8 cellular contexts compared by ENCODE assay signal in genomic region chr3:158110658-158111018, GRCh38. TPM values are rescaled to one million over a fixed set of nuclear protein-coding genes. Genes with fewer than 3 reads are reported as not detected.
DNase-seq lines count a peak whose midpoint lies in the region; ATAC-seq and TF ChIP-seq lines count a peak whose summit lies in the region.

No MANE protein-coding gene starts in this region.

- in situ Hi-C loops in astrocyte of the cerebellum (cut with HindIII; ENCODE audit: low sequenced_read_pairs) = no loop called here

- POLR2A ChIA-PET in CD4-positive, alpha-beta memory T cell (lab: Charles Lee; ENCODE audit: partially characterized antibody) = interaction anchor here (1.0 to 2.1 kb wide), 4 partner anchors 9 to 534 kb away, joined by 4 to 19 read pairs (median 4); partner anchors contain the start of gene GFM1

- TF ChIP-seq CTCF in astrocyte of the cerebellum (IDR thresholded peaks at IDR 0.05; ENCODE audit: low read depth, low read length, missing control alignments) = no peak
- TF ChIP-seq CTCF in mesothelial cell of epicardium (IDR thresholded peaks at IDR 0.05; ENCODE audit: unreplicated experiment) = no peak

- peaks cover 29 to 30% of the 10 kb centered on the region in 2 donors for H3K27me3 Mint-ChIP-seq in CD4-positive, alpha-beta memory T cell
- peaks cover 42% of the 10 kb centered on the region for H3K27me3 Mint-ChIP-seq in mesothelial cell of epicardium (ENCODE audit: low read depth)

- H3K36me3 Mint-ChIP-seq in CD4-positive, alpha-beta memory T cell = peaks cover 24 to 33% of the 10 kb centered on the region in 2 donors
- H3K36me3 Mint-ChIP-seq in mesothelial cell of epicardium = peaks cover 8% of the 10 kb centered on the region

- H3K4me1 ChIP-seq in CD4-positive, alpha-beta memory T cell (ENCODE audit: insufficient read depth, low read length) = peaks cover 45% of the 10 kb centered on the region

- no peak for DNase-seq in CD4-positive, alpha-beta memory T cell
- DNase-seq in astrocyte of the cerebellum (ENCODE audit: low read depth) (no peak), mesothelial cell of epicardium (ENCODE audit: low spot score in 2 of 2, unreplicated experiment in 2 of 2) (no peak), Kasumi-1 (lab: John Stamatoyannopoulos, UW) (no peak), NCI-H1436 treated with DMSO at 0.1 percent for 48 hours (lab: John Stamatoyannopoulos, UW) (no peak), SK-N-DZ (ENCODE audit: low spot score) (no peak)

- no peaks in the 10 kb centered on the region for H3K36me3 ChIP-seq in CD4-positive, alpha-beta memory T cell (ENCODE audit: insufficient read depth, low read length)

- H3K27me3 ChIP-seq in CD4-positive, alpha-beta memory T cell (ENCODE audit: insufficient read depth, low read length) = peaks cover 34% of the 10 kb centered on the region

- H3K9me3 ChIP-seq in CD4-positive, alpha-beta memory T cell (ENCODE audit: control insufficient read depth in 1 of 2, low read length in 2 of 2) = no peaks in the 10 kb centered on the region

- H3K4me1 Mint-ChIP-seq in CD4-positive, alpha-beta memory T cell = peaks cover 44 to 75% (median 51%) of the 10 kb centered on the region in 4 donors
- H3K4me1 Mint-ChIP-seq in mesothelial cell of epicardium = peaks cover 32% of the 10 kb centered on the region

- H3K27ac Mint-ChIP-seq in CD4-positive, alpha-beta memory T cell = peak overlapping the region; percentile 44 to 98 (median 87)
- peak overlapping the region; percentile 91 for H3K27ac Mint-ChIP-seq in mesothelial cell of epicardium

- peak overlapping the region; percentile 51 for H3K27ac ChIP-seq in CD4-positive, alpha-beta memory T cell (ENCODE audit: low read depth, low read length)

- H3K9me3 Mint-ChIP-seq in CD4-positive, alpha-beta memory T cell = peaks cover 0 to 27% (median 18%) of the 10 kb centered on the region in 8 donors
- peaks cover 11% of the 10 kb centered on the region for H3K9me3 Mint-ChIP-seq in mesothelial cell of epicardium

- H3K4me3 Mint-ChIP-seq in CD4-positive, alpha-beta memory T cell = peak overlapping the region; percentile 84 to 100 (median 96)
- peak overlapping the region; percentile 87 for H3K4me3 Mint-ChIP-seq in mesothelial cell of epicardium

- ATAC-seq in HG02981 (IDR thresholded peaks at IDR 0.05; ENCODE audit: unreplicated experiment) = peak; percentile 4
- no peak for ATAC-seq in GM21529 (IDR thresholded peaks at IDR 0.05; ENCODE audit: unreplicated experiment)

- CTCF ChIA-PET in CD4-positive, alpha-beta memory T cell (lab: Charles Lee; ENCODE audit: partially characterized antibody) = interaction anchor here (1.6 kb wide), 1 partner anchor 11 kb away, joined by 3 read pairs; no protein-coding TSS in a partner anchor

- peak overlapping the region; percentile 59 to 82 for H3K4me3 ChIP-seq in CD4-positive, alpha-beta memory T cell (ENCODE audit: low read length in 2 of 2)
- H3K4me3 ChIP-seq in astrocyte of the cerebellum (ENCODE audit: low read depth, low read length) = peak overlapping the region; percentile 63

- intact Hi-C loops in CD4-positive, alpha-beta memory T cell (cut with micrococcal nuclease) = loop anchor here (2.0 to 5.0 kb wide), 2 partner anchors 14 to 532 kb away; partner anchors contain the start of gene GFM1

RNA-seq across cellular contexts. Expression of gene RSRC1, which starts 0.7 kb away (rescaled TPM):
- 10 to 100 TPM; 34.1 to 35.7 TPM for total RNA-seq in CD4-positive, alpha-beta memory T cell
- 10 to 100 TPM; 23.4 to 33.2 TPM for polyA plus RNA-seq in CD4-positive, alpha-beta memory T cell
- 33.1 to 35.0 TPM (median 34.9 TPM) in 3 replicates for total RNA-seq in mesothelial cell of epicardium
- 40.5 and 45.4 TPM in 2 replicates for polyA plus RNA-seq in SK-N-DZ (2014; cell fraction: cytosol; rRNA removed)
- polyA plus RNA-seq in SK-N-DZ (2014; cell fraction: nucleus; rRNA removed) = 13.8 and 26.2 TPM in 2 replicates

RNA-seq across cellular contexts. Expression of gene SHOX2, which starts 4.4 kb away (rescaled TPM):
- not detected for total RNA-seq in CD4-positive, alpha-beta memory T cell
- not detected for polyA plus RNA-seq in CD4-positive, alpha-beta memory T cell
- total RNA-seq in mesothelial cell of epicardium = 0.79 to 1.4 TPM (median 0.89 TPM) in 3 replicates
- polyA plus RNA-seq in SK-N-DZ (2014; cell fraction: cytosol; rRNA removed) = 3.7 and 5.3 TPM in 2 replicates
- polyA plus RNA-seq in SK-N-DZ (2014; cell fraction: nucleus; rRNA removed) = 4.6 and 4.7 TPM in 2 replicates
